Comparison of ENCODE assay signal across 13 cellular contexts in the genomic region with DNA sequence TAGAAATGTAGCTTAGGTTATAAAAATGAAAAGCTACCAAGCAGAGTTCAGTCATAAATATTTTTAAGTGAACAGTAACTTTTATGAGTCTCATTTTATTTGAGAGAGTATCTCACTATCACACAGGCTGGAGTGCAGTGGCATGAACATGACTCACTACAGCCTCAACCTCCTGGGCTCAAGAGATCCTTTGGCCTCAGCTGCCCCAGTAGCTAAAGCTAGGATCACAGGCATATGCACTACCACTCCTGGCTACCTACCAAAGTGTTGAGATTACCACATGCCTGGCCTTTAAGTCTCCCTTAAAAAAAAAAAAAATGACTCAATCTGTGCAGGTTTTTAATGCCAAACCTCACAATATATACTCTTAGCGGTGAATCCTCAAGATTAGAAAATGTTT. TPM values are rescaled to one million over a fixed set of nuclear protein-coding genes. Genes with fewer than 3 reads are reported as not detected.
A peak's percentile ranks its signal among the peaks of the same experiment; 100 is the strongest.
DNase-seq lines count a peak whose midpoint lies in the region; ATAC-seq and TF ChIP-seq lines count a peak whose summit lies in the region.
"Had no signal": no experiment of that assay in that cellular context is flagged by ENCODE, and none has a peak within 500 bp of the region (broad histone marks: within the 10 kb centered on the region; RNA-seq: fewer than 3 reads in every experiment).

No MANE protein-coding gene starts in this region.

- H3K27me3 ChIP-seq in MG63 = no peaks in the 10 kb centered on the region
- no peaks in the 10 kb centered on the region for H3K27me3 ChIP-seq in psoas muscle (ENCODE audit: insufficient read depth in 3 of 3, low read length in 2 of 3)
- H3K27me3 ChIP-seq in SJCRH30 = no peaks in the 10 kb centered on the region

- H3K4me1 ChIP-seq in psoas muscle (peaks cover 7% of the 10 kb centered on the region), SJCRH30 (no peaks in the 10 kb centered on the region)

- no peak overlapping the region for H3K4me3 ChIP-seq in MG63
- H3K4me3 ChIP-seq in psoas muscle = no peak overlapping the region
- H3K4me3 ChIP-seq in SJCRH30 = no peak overlapping the region

- ATAC-seq in psoas muscle = peak in 3 of 4 donors; percentile 61 to 85 (median 80)
- ATAC-seq: naive thymus-derived CD4-positive, alpha-beta T cell; stimulated activated naive B cell treated with anti-CD40 and anti-IgM and Interleukin-4, amounts not matched to agents 10 μg/mL and 1 μg/mL and 100 μg/mL, for 72 hours had no signal

- no peak for TF ChIP-seq POLR2A in erythroblast (IDR thresholded peaks at IDR 0.05; ENCODE audit: low read length)

- H3K9me3 ChIP-seq in MG63 (no peaks in the 10 kb centered on the region), psoas muscle (no peaks in the 10 kb centered on the region), SJCRH30 (replicated peaks) (no peaks in the 10 kb centered on the region)

- DNase-seq in DMS53 (lab: John Stamatoyannopoulos, UW) (peak; percentile 70), MG63 (peak; percentile 94), erythroblast (lab: John Stamatoyannopoulos, UW) (peak; percentile 17 to 20), psoas muscle (no peak), SJCRH30 (no peak), NOMO-1 (lab: John Stamatoyannopoulos, UW; ENCODE audit: unreplicated experiment in 2 of 2) (no peak), caudate nucleus (lab: John Stamatoyannopoulos, UW) (no peak)
- no peak for DNase-seq in activated CD4-positive, alpha-beta T cell treated with anti-CD3 and anti-CD28 coated beads for 1 hour
- DNase-seq: DMS79 treated with DMSO at 0.1 percent for 48 hours; effector CD4-positive, alpha-beta T cell; naive thymus-derived CD4-positive, alpha-beta T cell; stimulated activated naive B cell treated with anti-CD40 and anti-IgM and Interleukin-4, amounts not matched to agents 10 μg/mL and 1 μg/mL and 100 μg/mL, for 72 hours had no signal

- WGBS in psoas muscle, 3 donors = 96 to 100% (median 99%) methylated on average over 1 of the region's 1 CpG

- H3K36me3 ChIP-seq in MG63 (peaks cover 67% of the 10 kb centered on the region), psoas muscle (ENCODE audit: insufficient read depth in 1 of 2, low read depth in 1 of 2) (peaks cover 2 to 98% of the 10 kb centered on the region in 2 donors), SJCRH30 (peaks cover 54% of the 10 kb centered on the region)

- H3K27ac ChIP-seq in psoas muscle (no peak overlapping the region), SJCRH30 (no peak overlapping the region), caudate nucleus (ENCODE audit: low read depth, low read length) (no peak overlapping the region)
- H3K27ac ChIP-seq: KMS-11 had no signal

- no peak for TF ChIP-seq CTCF in psoas muscle (IDR thresholded peaks at IDR 0.05)

- intact Hi-C loops in psoas muscle (cut with DNase I) = no loop called here

RNA-seq across cellular contexts. Expression of gene CLNS1A, which starts 34.7 kb away (rescaled TPM):
- total RNA-seq in MG63 (2014; rRNA removed; shearing (Covaris generic); ENCODE audit: low replicate concordance) = 365 and 379 TPM in 2 replicates
- total RNA-seq in psoas muscle = 10 to 100 TPM; 67.0 to 89.0 (median 75.1) TPM
- polyA plus RNA-seq in psoas muscle = 10 to 100 TPM; 62.1 to 86.4 (median 64.3) TPM
- total RNA-seq in SJCRH30 (2014; rRNA removed; shearing (Covaris generic)) = 279 and 290 TPM in 2 replicates

Comparison
In these comparisons a context has a peak if more than half of its experiments do, and no peak if none do; other contexts are left out.
1. DNase-seq: peak in DMS53 (single experiment), MG63 (single experiment) and erythroblast (2 of 2); none in psoas muscle (0 of 2), SJCRH30 (0 of 2), activated CD4-positive, alpha-beta T cell treated with anti-CD3 and anti-CD28 coated beads for 1 hour (single experiment), NOMO-1 (0 of 2) and caudate nucleus (0 of 61).